In genomic region chr21:43657355-43658093, GRCh38 we compare ENCODE assay signal across 14 cellular contexts. TPM values are rescaled to one million over a fixed set of nuclear protein-coding genes. Genes with fewer than 3 reads are reported as not detected.
DNase-seq lines count a peak whose midpoint lies in the region; ATAC-seq and TF ChIP-seq lines count a peak whose summit lies in the region.
"Had no signal": no experiment of that assay in that cellular context is flagged by ENCODE, and none has a peak within 500 bp of the region (broad histone marks: within the 10 kb centered on the region; RNA-seq: fewer than 3 reads in every experiment).

No MANE protein-coding gene starts in this region.

- H3K27me3 Mint-ChIP-seq in activated T-cell treated with anti-CD3 and anti-CD28 coated beads, Interleukin-2, amount 50 U/mL, for 4 hours (ENCODE audit: low read depth) = no peaks in the 10 kb centered on the region
- H3K27me3 Mint-ChIP-seq in brain = peaks cover 10% of the 10 kb centered on the region
- peaks cover 7% of the 10 kb centered on the region for H3K27me3 Mint-ChIP-seq in neural progenitor cell (ENCODE audit: insufficient read depth, low read depth)
- H3K27me3 Mint-ChIP-seq: activated CD4-positive, alpha-beta T cell treated with anti-CD3 and anti-CD28 coated beads for 36 hours had no signal

- no peak overlapping the region for H2BK5ac ChIP-seq in IMR-90 (ENCODE audit: low read depth, low read length, poor library complexity, severe bottlenecking)

- peaks cover 10% of the 10 kb centered on the region for H3F3A ChIP-seq in neural progenitor cell (ENCODE audit: low read depth)

- H2BK120ac ChIP-seq in IMR-90 (ENCODE audit: low read depth, low read length) = no peak overlapping the region

- H3K23ac ChIP-seq in IMR-90 (ENCODE audit: low read depth, low read length) = no peak overlapping the region

- ATAC-seq in activated T-cell treated with anti-CD3 and anti-CD28 coated beads, Interleukin-2, amount 50 U/mL, for 4 hours = no peak
- no peak for ATAC-seq in IMR-90 (ENCODE audit: low read depth)
- ATAC-seq in aorta (ENCODE audit: low FRiP score) = no peak
- ATAC-seq: activated CD4-positive, alpha-beta T cell treated with anti-CD3 and anti-CD28 coated beads for 36 hours had no signal

- TF ChIP-seq POLR2A in IMR-90 (IDR thresholded peaks at IDR 0.05; ENCODE audit: low read depth, low read length) = no peak
- TF ChIP-seq POLR2A in breast epithelium (IDR thresholded peaks at IDR 0.05) = no peak

- in situ Hi-C loops in IMR-90 (cut with MboI; ENCODE audit: low sequenced_read_pairs) = no loop called here

- H3K9ac ChIP-seq in IMR-90 (ENCODE audit: low read depth, low read length) = no peak overlapping the region
- H3K9ac ChIP-seq in neural progenitor cell = no peak overlapping the region

- H3K27ac ChIP-seq in IMR-90 (ENCODE audit: insufficient read depth, low read length) (no peak overlapping the region), neural progenitor cell (no peak overlapping the region), breast epithelium (no peak overlapping the region), aorta (ENCODE audit: low read depth in 1 of 2, low read length in 2 of 2) (no peak overlapping the region)

- no peak overlapping the region for H3K14ac ChIP-seq in IMR-90 (replicated peaks; ENCODE audit: low read depth, low read length)

- H4K20me1 ChIP-seq in IMR-90 (ENCODE audit: insufficient read depth, low read length) (peaks cover 10% of the 10 kb centered on the region), neural progenitor cell (ENCODE audit: low read depth) (peaks cover 18% of the 10 kb centered on the region)

- H2BK20ac ChIP-seq in IMR-90 (ENCODE audit: low read depth, low read length) = no peak overlapping the region

- H2AFZ ChIP-seq in IMR-90 (replicated peaks; ENCODE audit: low read length, poor library complexity) = peak overlapping the region; percentile 10
- no peak overlapping the region for H2AFZ ChIP-seq in neural progenitor cell (replicated peaks)

- no peak overlapping the region for H2AK9ac ChIP-seq in IMR-90 (replicated peaks; ENCODE audit: low read depth, low read length, poor library complexity)

- no peak for DNase-seq in activated T-cell treated with anti-CD3 and anti-CD28 coated beads, Interleukin-2, amount 50 U/mL, for 4 hours
- DNase-seq in activated T-cell treated with anti-CD3 and anti-CD28 coated beads for 4 hours = no peak
- no peak for DNase-seq in IMR-90
- DNase-seq in neural progenitor cell (ENCODE audit: low spot score) = no peak
- no peak for DNase-seq in breast epithelium (ENCODE audit: low spot score in 2 of 2)
- no peak for DNase-seq in aorta
- DNase-seq in foreskin melanocyte = no peak
- DNase-seq: activated CD4-positive, alpha-beta T cell treated with anti-CD3 and anti-CD28 coated beads for 36 hours; activated gamma-delta T cell treated with Interleukin-2 at 50 U/mL for 16 hours; cerebellar nuclear complex; DMS53; MV-4-11 had no signal

- H3K36me3 ChIP-seq in IMR-90 (ENCODE audit: control insufficient read depth, insufficient read depth, low read length) (peaks cover 5% of the 10 kb centered on the region), neural progenitor cell (no peaks in the 10 kb centered on the region), breast epithelium (no peaks in the 10 kb centered on the region), aorta (ENCODE audit: control insufficient read depth in 1 of 2, insufficient read depth in 2 of 2, low read length in 1 of 2) (no peaks in the 10 kb centered on the region)

- peaks cover 16% of the 10 kb centered on the region for H3K9me1 ChIP-seq in IMR-90 (ENCODE audit: insufficient read depth, low read length)

- no peak overlapping the region for H2BK15ac ChIP-seq in IMR-90 (ENCODE audit: low read depth, low read length)

- CTCF ChIA-PET in IMR-90 (lab: Yijun Ruan, JAX) = no interaction called here

- no peak for TF ChIP-seq RAD21 in IMR-90 (IDR thresholded peaks at IDR 0.05; ENCODE audit: low read length)

- no peak overlapping the region for H4K91ac ChIP-seq in IMR-90 (ENCODE audit: insufficient read depth, low read depth, low read length)

- H3K9me3 ChIP-seq in IMR-90 (ENCODE audit: control insufficient read depth, insufficient read depth, low read length) = no peaks in the 10 kb centered on the region
- H3K9me3 ChIP-seq in neural progenitor cell (ENCODE audit: low read depth) = no peaks in the 10 kb centered on the region
- no peaks in the 10 kb centered on the region for H3K9me3 ChIP-seq in breast epithelium
- H3K9me3 ChIP-seq in aorta (ENCODE audit: control insufficient read depth, low read length) = no peaks in the 10 kb centered on the region

- no peaks in the 10 kb centered on the region for H3K9me3 Mint-ChIP-seq in activated T-cell treated with anti-CD3 and anti-CD28 coated beads, Interleukin-2, amount 50 U/mL, for 4 hours
- H3K9me3 Mint-ChIP-seq in brain (peaks cover 0 to 2% (median 0%) of the 10 kb centered on the region in 5 experiments), neural progenitor cell (no peaks in the 10 kb centered on the region)

- peaks cover 24% of the 10 kb centered on the region for H3K36me3 Mint-ChIP-seq in activated T-cell treated with anti-CD3 and anti-CD28 coated beads, Interleukin-2, amount 50 U/mL, for 4 hours (ENCODE audit: insufficient read depth)
- H3K36me3 Mint-ChIP-seq in brain = peaks cover 9% of the 10 kb centered on the region
- H3K36me3 Mint-ChIP-seq in neural progenitor cell = peaks cover 7% of the 10 kb centered on the region

- no peak overlapping the region for H4K8ac ChIP-seq in IMR-90 (ENCODE audit: low read depth in 2 of 2, low read length in 2 of 2)

- no peak overlapping the region for H3K4ac ChIP-seq in IMR-90 (ENCODE audit: low read depth, low read length)

- H3K4me3 ChIP-seq in IMR-90 (ENCODE audit: insufficient read depth, low read depth, low read length) (no peak overlapping the region), neural progenitor cell (no peak overlapping the region), breast epithelium (no peak overlapping the region), aorta (ENCODE audit: low read length in 2 of 2) (no peak overlapping the region)
- H3K4me3 ChIP-seq: lung had no signal

- intact Hi-C loops in IMR-90 (cut with micrococcal nuclease) (no loop called here), breast epithelium (cut with DNase I; ENCODE audit: low total_unique reads) (no loop called here), aorta (cut with DNase I) (loop anchor here (2.0 to 10.0 kb wide), 2 partner anchors 61 to 743 kb away; partner anchors contain the start of gene PDXK (in 1 of the 2))

- no peak overlapping the region for H2AK5ac ChIP-seq in IMR-90 (ENCODE audit: low read depth, low read length)

- POLR2A ChIA-PET in IMR-90 (lab: Charles Lee; ENCODE audit: unreplicated experiment) = no interaction called here

- peak overlapping the region in 2 of 5 experiments; percentile 10 to 37 for H3K27ac Mint-ChIP-seq in brain
- H3K27ac Mint-ChIP-seq in neural progenitor cell = no peak overlapping the region

- no peak overlapping the region for H3K56ac ChIP-seq in IMR-90 (ENCODE audit: extremely low read depth, insufficient read depth, low read length)

- BruUV-seq in IMR-90 (replicated peaks; lab: Mats Ljungman, UMichigan) = no TSS peak

- dilution Hi-C loops in IMR-90 (cut with HindIII; ENCODE audit: low sequenced_read_pairs, unreplicated experiment) = no loop called here

- H4K5ac ChIP-seq in IMR-90 (ENCODE audit: low read depth, low read length) = no peak overlapping the region

- H3K79me2 ChIP-seq in neural progenitor cell (ENCODE audit: low read depth) = peaks cover 31% of the 10 kb centered on the region

- H3K4me3 Mint-ChIP-seq in activated T-cell treated with anti-CD3 and anti-CD28 coated beads, Interleukin-2, amount 50 U/mL, for 4 hours = peak overlapping the region; percentile 16
- H3K4me3 Mint-ChIP-seq in brain (peak overlapping the region in 3 of 5 experiments; percentile 14 to 54 (median 42)), neural progenitor cell (peak overlapping the region; percentile 68)
- H3K4me3 Mint-ChIP-seq: activated CD4-positive, alpha-beta T cell treated with anti-CD3 and anti-CD28 coated beads for 36 hours had no signal

- H3K4me1 ChIP-seq in IMR-90 (ENCODE audit: control insufficient read depth, insufficient read depth, low read length) = peaks cover 9% of the 10 kb centered on the region
- H3K4me1 ChIP-seq in neural progenitor cell = peaks cover 11% of the 10 kb centered on the region
- peaks cover 0 to 6% of the 10 kb centered on the region in 2 donors for H3K4me1 ChIP-seq in breast epithelium
- H3K4me1 ChIP-seq in aorta (ENCODE audit: control insufficient read depth in 1 of 2, insufficient read depth in 2 of 2, low read length in 2 of 2) = no peaks in the 10 kb centered on the region

- H3K27me3 ChIP-seq in IMR-90 (ENCODE audit: control insufficient read depth, insufficient read depth, low read length) = no peaks in the 10 kb centered on the region
- no peaks in the 10 kb centered on the region for H3K27me3 ChIP-seq in neural progenitor cell
- no peaks in the 10 kb centered on the region for H3K27me3 ChIP-seq in breast epithelium
- no peaks in the 10 kb centered on the region for H3K27me3 ChIP-seq in aorta (ENCODE audit: control insufficient read depth in 1 of 2, insufficient read depth in 2 of 2, low read length in 1 of 2)

- 94% methylated on average over 38 of the region's 47 CpGs; no CpG with 5 or more reads in 1 of the 2 experiments for WGBS in IMR-90 (ENCODE audit: extremely low coverage in 2 of 2, insufficient read length in 1 of 2), 2 experiments
- 87% methylated on average over 47 of the region's 47 CpGs for WGBS in aorta, 2 donors

- peaks cover 14 to 31% of the 10 kb centered on the region in 2 experiments for H3K79me1 ChIP-seq in IMR-90 (ENCODE audit: low read depth in 1 of 2, low read length in 2 of 2)

- TF ChIP-seq CTCF in IMR-90 (conservative IDR thresholded peaks at IDR 0.05; ENCODE audit: low read depth, low read length) (no peak), brain (conservative IDR thresholded peaks at IDR 0.05) (no peak), neural progenitor cell (IDR thresholded peaks at IDR 0.05) (no peak), breast epithelium (IDR thresholded peaks at IDR 0.05) (no peak)

- H3K18ac ChIP-seq in IMR-90 (ENCODE audit: low read depth, low read length) = no peak overlapping the region

- H3K4me2 ChIP-seq in IMR-90 (ENCODE audit: low read depth, low read length) (no peak overlapping the region), neural progenitor cell (no peak overlapping the region)

- peaks cover 35% of the 10 kb centered on the region for H3K4me1 Mint-ChIP-seq in activated T-cell treated with anti-CD3 and anti-CD28 coated beads, Interleukin-2, amount 50 U/mL, for 4 hours (ENCODE audit: low read depth)
- H3K4me1 Mint-ChIP-seq in brain = peaks cover 40% of the 10 kb centered on the region
- peaks cover 26% of the 10 kb centered on the region for H3K4me1 Mint-ChIP-seq in neural progenitor cell

RNA-seq across cellular contexts. Expression of gene HSF2BP, which starts 1.8 kb away (rescaled TPM):
- total RNA-seq in activated T-cell treated with anti-CD3 and anti-CD28 coated beads, Interleukin-2, amount 50 U/mL, for 4 hours = 1 to 10 TPM; 1.7 to 2.1 (median 1.9) TPM
- total RNA-seq in IMR-90 (2012; rRNA removed) = 0.83 and 0.90 TPM in 2 replicates
- 0.63 and 0.87 TPM in 2 replicates for polyA plus RNA-seq in IMR-90 (2012; rRNA removed)
- polyA plus RNA-seq in IMR-90 (2012; cell fraction: cytosol; rRNA removed) = 0.54 and 0.87 TPM in 2 replicates
- 0.42 and 0.91 TPM in 2 replicates for polyA plus RNA-seq in IMR-90 (2012; cell fraction: nucleus; rRNA removed; ENCODE audit: low replicate concordance)
- 1.8 TPM for polyA plus RNA-seq in brain (ENCODE audit: insufficient read depth, low read depth, low replicate concordance)
- 0.71 and 1.1 TPM in 2 replicates for total RNA-seq in neural progenitor cell (ENCODE audit: low replicate concordance)
- 1 to 10 TPM in 2 of 3 donors, under 1 TPM in 1; 0.32 to 1.8 (median 1.3) TPM for total RNA-seq in breast epithelium
- total RNA-seq in aorta = under 1 TPM in 1 of 2 donors, not detected in 1; 0.51 TPM
- polyA plus RNA-seq in aorta = not detected

RNA-seq across cellular contexts. Expression of gene RRP1B, which starts 1.8 kb away (rescaled TPM):
- 100 to 1,000 TPM; 106 to 132 (median 115) TPM for total RNA-seq in activated T-cell treated with anti-CD3 and anti-CD28 coated beads, Interleukin-2, amount 50 U/mL, for 4 hours
- total RNA-seq in IMR-90 (2012; rRNA removed) = 16.1 and 21.4 TPM in 2 replicates
- polyA plus RNA-seq in IMR-90 (2012; rRNA removed) = 11.1 and 11.7 TPM in 2 replicates
- polyA plus RNA-seq in IMR-90 (2012; cell fraction: cytosol; rRNA removed) = 6.4 and 7.0 TPM in 2 replicates
- 9.0 and 10.9 TPM in 2 replicates for polyA plus RNA-seq in IMR-90 (2012; cell fraction: nucleus; rRNA removed; ENCODE audit: low replicate concordance)
- 22.9 TPM for polyA plus RNA-seq in brain (ENCODE audit: insufficient read depth, low read depth, low replicate concordance)
- 45.0 TPM in 2 replicates for total RNA-seq in neural progenitor cell (ENCODE audit: low replicate concordance)
- total RNA-seq in breast epithelium = 10 to 100 TPM; 17.1 to 22.6 (median 22.1) TPM
- total RNA-seq in aorta = 10 to 100 TPM; 15.9 to 16.4 TPM
- polyA plus RNA-seq in aorta = 1 to 10 TPM; 4.9 to 5.9 TPM

Comparison
In these comparisons a context has a peak if more than half of its experiments do, and no peak if none do; other contexts are left out.
1. H3K4me3 Mint-ChIP-seq: peak in every context shown above with its lines; median percentile 68 in neural progenitor cell; 42 in brain; 16 in activated T-cell treated with anti-CD3 and anti-CD28 coated beads, Interleukin-2, amount 50 U/mL, for 4 hours.
2. intact Hi-C loops: an anchor here in aorta (2.0 to 10.0 kb wide); none called in IMR-90 and breast epithelium.